In genomic region chr5:98713027-98713426, GRCh38 we compare ENCODE assay signal across 27 cellular contexts.
DNase-seq lines count a peak whose midpoint lies in the region; ATAC-seq, FAIRE-seq and TF ChIP-seq lines count a peak whose summit lies in the region.
"Had no signal": no experiment of that assay in that cellular context is flagged by ENCODE, and none has a peak within 500 bp of the region (broad histone marks: within the 10 kb centered on the region; RNA-seq: fewer than 3 reads in every experiment).

No MANE protein-coding gene starts in this region.

- no peaks in the 10 kb centered on the region for H4K20me1 ChIP-seq in GM23248 (ENCODE audit: insufficient read depth)
- no peaks in the 10 kb centered on the region for H4K20me1 ChIP-seq in astrocyte (ENCODE audit: insufficient read depth, low read length)

- H3K9me3 ChIP-seq in GM23248 (ENCODE audit: low read depth) (no peaks in the 10 kb centered on the region), astrocyte (ENCODE audit: insufficient read depth, low read depth, low read length) (no peaks in the 10 kb centered on the region)
- H3K9me3 ChIP-seq: ascending aorta, BE2C, prostate gland, sigmoid colon, tibial artery had no signal

- no peaks in the 10 kb centered on the region for H3K27me3 Mint-ChIP-seq in astrocyte (ENCODE audit: low read depth, unreplicated experiment)
- no peaks in the 10 kb centered on the region for H3K27me3 Mint-ChIP-seq in osteocyte (ENCODE audit: unreplicated experiment)
- H3K27me3 Mint-ChIP-seq: activated CD4-positive, alpha-beta T cell treated with anti-CD3 and anti-CD28 coated beads, Interleukin-2, amount 10 ng/mL, durations not matched to agents 24 days and 14 days; effector memory CD8-positive, alpha-beta T cell had no signal

- DNase-seq in GM23248 (peak; percentile 73), astrocyte (ENCODE audit: low read depth) (peak; percentile 70), fibroblast of pulmonary artery (ENCODE audit: low read depth) (peak; percentile 50), H4 (ENCODE audit: low spot score) (no peak), osteocyte (ENCODE audit: extremely low spot score, unreplicated experiment) (no peak), NCI-H187 treated with DMSO at 0.1 percent for 48 hours (lab: John Stamatoyannopoulos, UW) (no peak)
- DNase-seq: activated CD4-positive, alpha-beta T cell treated with anti-CD3 and anti-CD28 coated beads, Interleukin-2, amount 10 ng/mL, durations not matched to agents 24 days and 14 days; activated T-cell treated with anti-CD3 and anti-CD28 coated beads, Interleukin-2, amount 50 U/mL, for 72 hours; BE2C; cerebellar nuclear complex; effector memory CD8-positive, alpha-beta T cell; NCI-H1092 treated with DMSO at 0.1 percent for 48 hours; NCI-H2029; NCI-H446; sigmoid colon; stimulated activated naive CD8-positive, alpha-beta T cell treated with anti-CD3 and anti-CD28 coated beads, Interleukin-15, amount 100 ng/mL, for 72 hours; tibial artery had no signal

- H2AFZ ChIP-seq in GM23248, result peak overlapping the region; percentile 57; the same call in 1 of the 2 replicates
- H2AFZ ChIP-seq in astrocyte (ENCODE audit: low read depth, low read length), result no peak overlapping the region
- H2AFZ ChIP-seq: neural progenitor cell had no signal

- H3F3A ChIP-seq in GM23248 (ENCODE audit: insufficient read depth), result peaks cover 16% of the 10 kb centered on the region

- no peaks in the 10 kb centered on the region for H3K27me3 ChIP-seq in GM23248 (replicated peaks; ENCODE audit: insufficient read depth)
- H3K27me3 ChIP-seq in astrocyte (ENCODE audit: insufficient read depth, low read length), result no peaks in the 10 kb centered on the region
- H3K27me3 ChIP-seq: ascending aorta, BE2C, neural progenitor cell, sigmoid colon, tibial artery had no signal

- H3K27ac Mint-ChIP-seq in astrocyte (ENCODE audit: unreplicated experiment) (no peak overlapping the region), osteocyte (ENCODE audit: unreplicated experiment) (no peak overlapping the region)
- H3K27ac Mint-ChIP-seq: activated CD4-positive, alpha-beta T cell treated with anti-CD3 and anti-CD28 coated beads, Interleukin-2, amount 10 ng/mL, durations not matched to agents 24 days and 14 days; activated naive CD4-positive, alpha-beta T cell treated with anti-CD3 and anti-CD28 coated beads, Interleukin-2, amount 50 U/mL, for 24 hours; activated T-cell treated with anti-CD3 and anti-CD28 coated beads, Interleukin-2, amount 50 U/mL, for 72 hours; effector memory CD8-positive, alpha-beta T cell; neural progenitor cell; stimulated activated naive CD8-positive, alpha-beta T cell treated with anti-CD3 and anti-CD28 coated beads, Interleukin-15, amount 100 ng/mL, for 72 hours had no signal

- H3K4me1 Mint-ChIP-seq in astrocyte (ENCODE audit: low read depth, unreplicated experiment) (no peaks in the 10 kb centered on the region), osteocyte (ENCODE audit: unreplicated experiment) (peaks cover 5% of the 10 kb centered on the region)
- H3K4me1 Mint-ChIP-seq: activated CD4-positive, alpha-beta T cell treated with anti-CD3 and anti-CD28 coated beads, Interleukin-2, amount 10 ng/mL, durations not matched to agents 24 days and 14 days; activated naive CD4-positive, alpha-beta T cell treated with anti-CD3 and anti-CD28 coated beads, Interleukin-2, amount 50 U/mL, for 24 hours; neural progenitor cell; stimulated activated naive CD8-positive, alpha-beta T cell treated with anti-CD3 and anti-CD28 coated beads, Interleukin-15, amount 100 ng/mL, for 72 hours had no signal

- H3K36me3 ChIP-seq in GM23248 (ENCODE audit: low read depth) (no peaks in the 10 kb centered on the region), astrocyte (ENCODE audit: insufficient read depth, low read length) (no peaks in the 10 kb centered on the region)
- H3K36me3 ChIP-seq: ascending aorta, BE2C, neural progenitor cell, prostate gland, sigmoid colon, tibial artery had no signal

- H3K9ac ChIP-seq in GM23248 (no peak overlapping the region), astrocyte (ENCODE audit: low read length) (no peak overlapping the region)
- H3K9ac ChIP-seq: neural progenitor cell had no signal

- H3K4me3 Mint-ChIP-seq in astrocyte (ENCODE audit: unreplicated experiment) (no peak overlapping the region), osteocyte (ENCODE audit: unreplicated experiment) (no peak overlapping the region)
- H3K4me3 Mint-ChIP-seq: activated CD4-positive, alpha-beta T cell treated with anti-CD3 and anti-CD28 coated beads, Interleukin-2, amount 10 ng/mL, durations not matched to agents 24 days and 14 days; activated naive CD4-positive, alpha-beta T cell treated with anti-CD3 and anti-CD28 coated beads, Interleukin-2, amount 50 U/mL, for 24 hours; activated T-cell treated with anti-CD3 and anti-CD28 coated beads, Interleukin-2, amount 50 U/mL, for 72 hours; effector memory CD8-positive, alpha-beta T cell; neural progenitor cell; stimulated activated naive CD8-positive, alpha-beta T cell treated with anti-CD3 and anti-CD28 coated beads, Interleukin-15, amount 100 ng/mL, for 72 hours had no signal

- H3K4me3 ChIP-seq in GM23248 (no peak overlapping the region), astrocyte (ENCODE audit: insufficient read depth, low read depth, low read length) (no peak overlapping the region), fibroblast of pulmonary artery (replicated peaks; ENCODE audit: low read depth, low read length) (no peak overlapping the region)
- H3K4me3 ChIP-seq: ascending aorta, GM12878, neural progenitor cell, prostate gland, sigmoid colon, tibial artery had no signal

- TF ChIP-seq CTCF in astrocyte (IDR thresholded peaks at IDR 0.05; ENCODE audit: insufficient read depth, low read depth, low read length) (no peak), fibroblast of pulmonary artery (IDR thresholded peaks at IDR 0.05; ENCODE audit: low read length, missing control alignments) (no peak), osteocyte (IDR thresholded peaks at IDR 0.05) (no peak)

- H3K4me1 ChIP-seq in GM23248 (ENCODE audit: insufficient read depth) (peaks cover 14% of the 10 kb centered on the region), astrocyte (ENCODE audit: insufficient read depth, low read length) (no peaks in the 10 kb centered on the region)
- H3K4me1 ChIP-seq: ascending aorta, BE2C, neural progenitor cell, prostate gland, sigmoid colon, tibial artery had no signal

- H3K27ac ChIP-seq in GM23248, result peak overlapping the region; percentile 56
- no peak overlapping the region for H3K27ac ChIP-seq in astrocyte (ENCODE audit: low read depth, low read length)
- H3K27ac ChIP-seq: ascending aorta, neural progenitor cell, prostate gland, sigmoid colon, tibial artery, VCaP had no signal

- H3K36me3 Mint-ChIP-seq in astrocyte (ENCODE audit: low read depth, unreplicated experiment), result no peaks in the 10 kb centered on the region
- H3K36me3 Mint-ChIP-seq in osteocyte (ENCODE audit: unreplicated experiment), result no peaks in the 10 kb centered on the region
- H3K36me3 Mint-ChIP-seq: activated naive CD4-positive, alpha-beta T cell treated with anti-CD3 and anti-CD28 coated beads, Interleukin-2, amount 50 U/mL, for 24 hours; neural progenitor cell had no signal

- in situ Hi-C loops in GM23248 (cut with MboI), result no loop called here

- H3K79me2 ChIP-seq in GM23248 (ENCODE audit: insufficient read depth) (no peaks in the 10 kb centered on the region), astrocyte (ENCODE audit: insufficient read depth, low read length) (no peaks in the 10 kb centered on the region)

- no peaks in the 10 kb centered on the region for H3K9me2 ChIP-seq in GM23248 (ENCODE audit: insufficient read depth)

- no peaks in the 10 kb centered on the region for H3K9me3 Mint-ChIP-seq in astrocyte (ENCODE audit: unreplicated experiment)
- H3K9me3 Mint-ChIP-seq in osteocyte (ENCODE audit: unreplicated experiment), result no peaks in the 10 kb centered on the region
- H3K9me3 Mint-ChIP-seq: activated CD4-positive, alpha-beta T cell treated with anti-CD3 and anti-CD28 coated beads, Interleukin-2, amount 10 ng/mL, durations not matched to agents 24 days and 14 days; activated naive CD4-positive, alpha-beta T cell treated with anti-CD3 and anti-CD28 coated beads, Interleukin-2, amount 50 U/mL, for 24 hours; stimulated activated naive CD8-positive, alpha-beta T cell treated with anti-CD3 and anti-CD28 coated beads, Interleukin-15, amount 100 ng/mL, for 72 hours had no signal

- H3K4me2 ChIP-seq in GM23248 (ENCODE audit: unreplicated experiment) (no peak overlapping the region), astrocyte (ENCODE audit: low read length) (no peak overlapping the region)
- H3K4me2 ChIP-seq: neural progenitor cell had no signal

- no peak for FAIRE-seq in astrocyte (lab: Jason Lieb, UNC)
- FAIRE-seq: GM12878 had no signal

- ATAC-seq in activated CD4-positive, CD25-positive, alpha-beta regulatory T cell treated with anti-CD3 and anti-CD28 coated beads, Interleukin-2, amount 50 U/mL, for 24 hours, result no peak
- ATAC-seq: activated T-cell treated with anti-CD3 and anti-CD28 coated beads, Interleukin-2, amount 50 U/mL, for 72 hours; effector memory CD8-positive, alpha-beta T cell; esophagus mucosa; GM12878; HCT116; Right ventricle myocardium inferior; stimulated activated naive CD8-positive, alpha-beta T cell treated with anti-CD3 and anti-CD28 coated beads, Interleukin-15, amount 100 ng/mL, for 72 hours had no signal

Comparison
In these comparisons a context has a peak if more than half of its experiments do, and no peak if none do; other contexts are left out.
1. DNase-seq: peak in GM23248 (single experiment), astrocyte (single experiment) and fibroblast of pulmonary artery (single experiment); none in H4 (single experiment), osteocyte (single experiment) and NCI-H187 treated with DMSO at 0.1 percent for 48 hours (single experiment).